In genomic region chr11:36311926-36312592, GRCh38 we compare ENCODE assay signal across 13 cellular contexts. TPM values are rescaled to one million over a fixed set of nuclear protein-coding genes. Genes with fewer than 3 reads are reported as not detected.
DNase-seq lines count a peak whose midpoint lies in the region; FAIRE-seq and TF ChIP-seq lines count a peak whose summit lies in the region.
"Had no signal": no experiment of that assay in that cellular context is flagged by ENCODE, and none has a peak within 500 bp of the region (broad histone marks: within the 10 kb centered on the region; RNA-seq: fewer than 3 reads in every experiment).

No MANE protein-coding gene starts in this region.

- H3K79me2 ChIP-seq in ACC112 (ENCODE audit: control insufficient read depth, insufficient read depth, low read length, unreplicated experiment) = no peaks in the 10 kb centered on the region

- peaks cover 31% of the 10 kb centered on the region for H3K27me3 ChIP-seq in ACC112 (ENCODE audit: insufficient read depth, low read length)
- no peaks in the 10 kb centered on the region for H3K27me3 ChIP-seq in bronchial epithelial cell (ENCODE audit: control insufficient read depth, insufficient read depth, low read length)
- no peaks in the 10 kb centered on the region for H3K27me3 ChIP-seq in prostate gland (replicated peaks; ENCODE audit: insufficient read depth)

- H3K4me1 ChIP-seq in ACC112 (ENCODE audit: control insufficient read depth, insufficient read depth, low read length, unreplicated experiment) = peaks cover 65% of the 10 kb centered on the region
- H3K4me1 ChIP-seq in prostate gland (replicated peaks) = no peaks in the 10 kb centered on the region

- no peak for TF ChIP-seq CTCF in bronchial epithelial cell (IDR thresholded peaks at IDR 0.05; ENCODE audit: insufficient read depth, low read length, severe bottlenecking)
- no peak for TF ChIP-seq CTCF in prostate gland (IDR thresholded peaks at IDR 0.05)

- DNase-seq in HCEC 1CT (peak; percentile 42), NCI-H510A (lab: John Stamatoyannopoulos, UW) (peak; percentile 40), bronchial epithelial cell (ENCODE audit: low read depth) (peak; percentile 65), prostate gland (ENCODE audit: low spot score) (no peak), epidermal melanocyte (ENCODE audit: insufficient read length, low spot score) (no peak), GOT3 (lab: John Stamatoyannopoulos, UW) (no peak), AML-193 (lab: John Stamatoyannopoulos, UW) (no peak)
- DNase-seq: activated CD4-positive, alpha-beta memory T cell treated with anti-CD3 and anti-CD28 coated beads for 36 hours; kidney; small intestine; SW 1271 had no signal

- no peaks in the 10 kb centered on the region for H3K36me3 ChIP-seq in ACC112 (ENCODE audit: insufficient read depth, low read length)
- no peaks in the 10 kb centered on the region for H3K36me3 ChIP-seq in bronchial epithelial cell (ENCODE audit: control insufficient read depth, insufficient read depth, low read length)
- H3K36me3 ChIP-seq in prostate gland = no peaks in the 10 kb centered on the region

- no peaks in the 10 kb centered on the region for H3K9me3 ChIP-seq in prostate gland

- H3K4me3 ChIP-seq in ACC112 (ENCODE audit: low read depth, low read length) = peak overlapping the region; percentile 13; the same call in 1 of the 2 replicates
- no peak overlapping the region for H3K4me3 ChIP-seq in bronchial epithelial cell (ENCODE audit: low read depth, low read length)
- H3K4me3 ChIP-seq in prostate gland = no peak overlapping the region

- FAIRE-seq in bronchial epithelial cell (lab: Jason Lieb, UNC) = no peak
- FAIRE-seq: colon, kidney, small intestine had no signal

- intact Hi-C loops in prostate gland (cut with DNase I) = no loop called here

- H3K27ac ChIP-seq in ACC112 (ENCODE audit: low read depth, low read length) (peak overlapping the region; percentile 62), prostate gland (no peak overlapping the region)

- 84% methylated on average over 4 of the region's 4 CpGs for WGBS in prostate gland

- no peak for TF ChIP-seq POLR2A in prostate gland (IDR thresholded peaks at IDR 0.05)

- no peak overlapping the region for H2AFZ ChIP-seq in ACC112 (ENCODE audit: low read length, unreplicated experiment)

RNA-seq across cellular contexts. Expression of gene PRR5L, which starts 16.0 kb away (rescaled TPM):
- total RNA-seq in bronchial epithelial cell (6.3 and 10.0 TPM in 2 replicates), prostate gland (10 to 100 TPM in 1 of 2 donors, 1 to 10 TPM in 1; 4.0 to 10.1 TPM)

RNA-seq across cellular contexts. Expression of gene COMMD9, which starts 22.8 kb away (rescaled TPM):
- 7.8 and 9.2 TPM in 2 replicates for total RNA-seq in bronchial epithelial cell
- 10 to 100 TPM; 34.3 to 40.4 TPM for total RNA-seq in prostate gland

Comparison
In these comparisons a context has a peak if more than half of its experiments do, and no peak if none do; other contexts are left out.
1. DNase-seq: peak in HCEC 1CT (single experiment), NCI-H510A (single experiment) and bronchial epithelial cell (single experiment); none in prostate gland (single experiment), epidermal melanocyte (single experiment), GOT3 (single experiment) and AML-193 (0 of 2).